In the genomic region with DNA sequence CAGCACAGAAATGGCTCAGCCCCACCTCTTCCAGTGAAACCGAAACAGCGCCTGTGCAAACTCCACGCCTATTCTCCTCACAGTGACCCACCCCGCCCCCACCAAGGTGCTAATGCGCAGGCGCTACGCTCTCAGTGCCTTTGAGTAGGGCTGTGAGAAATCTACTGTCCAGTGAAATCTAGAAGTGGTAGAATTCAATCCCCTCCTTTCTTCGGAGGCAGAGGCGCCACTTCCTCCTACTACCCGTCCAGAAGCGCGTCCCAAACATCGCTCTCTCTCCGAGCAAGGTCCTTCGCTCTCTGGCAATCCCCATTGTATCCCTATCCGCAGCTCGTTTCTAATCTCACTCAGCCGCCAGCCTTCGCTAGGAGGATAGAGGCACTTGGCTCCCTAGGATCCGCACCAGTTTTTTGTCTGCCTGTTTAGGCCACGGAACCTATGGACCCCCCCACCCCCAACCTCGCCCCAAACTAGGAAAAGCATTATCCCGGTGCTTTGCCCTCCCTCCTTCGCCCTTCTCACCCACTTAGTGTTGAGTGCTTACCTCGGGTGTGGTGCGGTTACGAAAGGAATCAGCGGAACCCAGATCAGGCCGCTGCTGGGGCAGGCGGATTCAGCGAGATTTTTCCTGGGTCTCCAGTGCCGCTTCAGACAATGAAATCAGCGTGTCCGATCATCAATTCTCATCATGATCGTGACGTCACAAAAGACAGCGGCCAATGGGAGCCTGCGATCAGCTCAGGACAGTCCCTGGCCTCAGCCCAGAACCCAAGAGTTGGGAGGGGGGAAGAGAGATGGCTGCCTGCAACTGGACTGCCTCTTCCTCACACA, we compare ENCODE assay signal across 8 cellular contexts. TPM values are rescaled to one million over a fixed set of nuclear protein-coding genes. Genes with fewer than 3 reads are reported as not detected.
DNase-seq lines count a peak whose midpoint lies in the region; ATAC-seq and TF ChIP-seq lines count a peak whose summit lies in the region.

Gene HDX (minus strand): TSS at position 656 of the 831 bp plus-strand sequence. CDS start 27,056 bp downstream, outside the sequence.

- DNase-seq in NCI-H2227 treated with DMSO at 0.1 percent for 48 hours (lab: John Stamatoyannopoulos, UW) (peak; percentile 33), left lobe of liver (ENCODE audit: low spot score) (peak; percentile 86), OCI-M2 (lab: John Stamatoyannopoulos, UW; ENCODE audit: unreplicated experiment) (no peak)
- peak; percentile 9 to 29 for DNase-seq in activated CD4-positive, alpha-beta T cell treated with anti-CD3 and anti-CD28 coated beads, Interleukin-2, amount 50 U/mL, for 24 hours (ENCODE audit: low read depth in 1 of 2, low spot score in 1 of 2)
- peak; percentile 47 to 58 for DNase-seq in stimulated activated CD4-positive, alpha-beta T cell treated with anti-CD3 and anti-CD28 coated beads, Interleukin-1b, Interleukin-23, amount 100 ng/mL, for 4 hours (ENCODE audit: low read depth in 2 of 2)

- no peaks in the 10 kb centered on the region for H3K27me3 Mint-ChIP-seq in dendritic cell treated with granulocyte-macrophage colony-stimulating factor and Interleukin-4, amounts not matched to agents 40 ng/mL and 50 ng/mL, for 4 days

- peak within 1 kb of the TSS; percentile 75 for H3K4me3 Mint-ChIP-seq in dendritic cell treated with granulocyte-macrophage colony-stimulating factor and Interleukin-4, amounts not matched to agents 40 ng/mL and 50 ng/mL, for 4 days

- intact Hi-C loops in dendritic cell treated with granulocyte-macrophage colony-stimulating factor and Interleukin-4, amounts not matched to agents 40 ng/mL and 50 ng/mL, for 4 days (cut with micrococcal nuclease) = loop anchor here (10.0 kb wide), 1 partner anchor 503 kb away; the partner anchor contains the start of gene APOOL

- H3K9me3 Mint-ChIP-seq in dendritic cell treated with granulocyte-macrophage colony-stimulating factor and Interleukin-4, amounts not matched to agents 40 ng/mL and 50 ng/mL, for 4 days = no peaks in the 10 kb centered on the region

- H3K36me3 Mint-ChIP-seq in dendritic cell treated with granulocyte-macrophage colony-stimulating factor and Interleukin-4, amounts not matched to agents 40 ng/mL and 50 ng/mL, for 4 days (ENCODE audit: low read depth) = no peaks in the 10 kb centered on the region

- peaks cover 8% of the 10 kb centered on the region for H3K4me1 Mint-ChIP-seq in dendritic cell treated with granulocyte-macrophage colony-stimulating factor and Interleukin-4, amounts not matched to agents 40 ng/mL and 50 ng/mL, for 4 days (ENCODE audit: low read depth)

- ATAC-seq in GM18505 (IDR thresholded peaks at IDR 0.05; ENCODE audit: unreplicated experiment) (peak; percentile 87), HG02973 (IDR thresholded peaks at IDR 0.05; ENCODE audit: unreplicated experiment) (peak; percentile 89), left lobe of liver (peak; percentile 99)

- TF ChIP-seq POLR2A in GM18505 (IDR thresholded peaks at IDR 0.05; ENCODE audit: borderline replicate concordance, extremely low read depth, insufficient read depth, insufficient read length) = no peak

- peak within 1 kb of the TSS; percentile 94 for H3K27ac Mint-ChIP-seq in dendritic cell treated with granulocyte-macrophage colony-stimulating factor and Interleukin-4, amounts not matched to agents 40 ng/mL and 50 ng/mL, for 4 days

RNA-seq across cellular contexts. Expression of gene HDX, which starts in this region (rescaled TPM):
- total RNA-seq in left lobe of liver = 0.73 TPM

Comparison
In these comparisons a context has a peak if more than half of its experiments do, and no peak if none do; other contexts are left out.
1. Peak in DNase-seq and ATAC-seq in left lobe of liver; RNA of the gene not detected or under 1 TPM.